Comparison of ENCODE assay signal across 7 cellular contexts in the genomic region with DNA sequence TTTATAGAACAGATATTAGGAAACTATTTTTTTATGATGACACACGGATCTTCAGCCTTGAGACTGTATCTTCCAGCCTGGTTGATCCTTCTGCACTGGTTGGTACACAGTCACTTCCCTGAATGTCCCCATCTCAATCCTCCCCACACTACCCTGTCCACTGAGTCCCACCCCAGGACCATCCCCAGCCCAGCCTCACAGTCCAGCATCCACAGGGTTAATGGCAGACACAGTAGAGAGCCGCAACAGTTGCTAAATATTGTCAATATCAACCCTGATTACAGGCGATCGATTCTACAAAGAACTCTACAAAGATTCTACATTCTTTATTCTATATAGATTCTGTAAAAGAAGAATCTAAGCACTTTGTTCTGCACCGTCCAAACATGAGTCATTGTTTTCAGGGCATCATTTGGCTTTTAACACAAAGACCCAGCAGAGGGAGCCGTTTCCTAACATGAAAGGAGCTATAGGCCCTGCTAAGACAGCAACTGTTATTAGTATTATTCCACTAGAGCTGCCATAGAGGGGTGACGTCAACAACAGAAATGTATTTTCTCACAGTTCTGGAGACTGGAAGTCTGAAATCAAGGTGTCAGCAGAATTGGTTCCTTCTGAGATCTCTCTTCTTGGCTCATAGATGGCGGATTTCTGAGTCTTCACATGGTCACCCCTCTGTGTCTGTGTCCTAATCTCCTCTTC. TPM values are rescaled to one million over a fixed set of nuclear protein-coding genes. Genes with fewer than 3 reads are reported as not detected.
DNase-seq lines count a peak whose midpoint lies in the region; ATAC-seq, FAIRE-seq and TF ChIP-seq lines count a peak whose summit lies in the region.

No MANE protein-coding gene starts in this region.

- H3K4me1 Mint-ChIP-seq in T-helper 17 cell, result peaks cover 28% of the 10 kb centered on the region

- H3K4me3 ChIP-seq in ascending aorta (no peak overlapping the region), small intestine (ENCODE audit: low read depth in 1 of 2, low read length in 2 of 2) (no peak overlapping the region)

- ATAC-seq in HG02870 (IDR thresholded peaks at IDR 0.05; ENCODE audit: unreplicated experiment), result peak; percentile 79
- ATAC-seq in T-helper 17 cell, result peak; percentile 96

- H3K27ac Mint-ChIP-seq in T-helper 17 cell, result peak overlapping the region; percentile 61

- H3K27ac ChIP-seq in ascending aorta (no peak overlapping the region), small intestine (ENCODE audit: low read depth in 1 of 2, low read length in 1 of 2) (peak overlapping the region in 1 of 2 donors; percentile 15)

- H3K27me3 Mint-ChIP-seq in T-helper 17 cell, result no peaks in the 10 kb centered on the region

- peak; percentile 76 for TF ChIP-seq CTCF in GM13977 (IDR thresholded peaks at IDR 0.05; ENCODE audit: extremely low read depth, insufficient read depth, missing control alignments)
- peak; percentile 60 to 85 (median 75) for TF ChIP-seq CTCF in ascending aorta (IDR thresholded peaks at IDR 0.05)

- peak; percentile 76 for DNase-seq in GM13977 (ENCODE audit: low spot score)
- peak; percentile 97 for DNase-seq in NCI-H1694 treated with DMSO at 0.1 percent for 48 hours (lab: John Stamatoyannopoulos, UW)
- DNase-seq in T-helper 17 cell, result peak; percentile 34 to 70 (median 60)
- peak in 1 of 2 donors; percentile 93 for DNase-seq in ascending aorta (ENCODE audit: low spot score in 2 of 2)
- DNase-seq in hippocampal formation (lab: John Stamatoyannopoulos, UW), result peak; percentile 65 to 96
- peak; percentile 96 for DNase-seq in small intestine

- H3K36me3 ChIP-seq in ascending aorta (no peaks in the 10 kb centered on the region), small intestine (ENCODE audit: control insufficient read depth in 2 of 2, insufficient read depth in 2 of 2, low read length in 2 of 2) (no peaks in the 10 kb centered on the region)

- no peaks in the 10 kb centered on the region for H3K27me3 ChIP-seq in ascending aorta
- H3K27me3 ChIP-seq in small intestine (ENCODE audit: control insufficient read depth in 2 of 2, insufficient read depth in 2 of 2, low read length in 2 of 2), result no peaks in the 10 kb centered on the region

- no peaks in the 10 kb centered on the region for H3K9me3 ChIP-seq in T-helper 17 cell (ENCODE audit: control insufficient read depth, low read length, poor library complexity, severe bottlenecking)
- no peaks in the 10 kb centered on the region for H3K9me3 ChIP-seq in ascending aorta
- no peaks in the 10 kb centered on the region for H3K9me3 ChIP-seq in small intestine (ENCODE audit: control insufficient read depth, low read depth)

- in situ Hi-C loops in GM13977 (cut with MboI; ENCODE audit: low pct_unique_long_range_greater_than_20kb, low sequenced_read_pairs, unreplicated experiment), result loop anchor here (5.0 kb wide), 2 partner anchors 243 to 362 kb away; no protein-coding TSS in a partner anchor

- intact Hi-C loops in ascending aorta (cut with DNase I), result loop anchor here (1.0 to 5.0 kb wide), 6 partner anchors 30 to 246 kb away; a partner anchor contains a TSS

- H3K4me3 Mint-ChIP-seq in T-helper 17 cell, result no peak overlapping the region

- FAIRE-seq in small intestine (lab: Jason Lieb, UNC), result no peak

- no peaks in the 10 kb centered on the region for H3K36me3 Mint-ChIP-seq in T-helper 17 cell (ENCODE audit: low read depth)

- WGBS in small intestine, 3 donors, result 18 to 20% (median 20%) methylated on average over 8 of the region's 8 CpGs

- H3K4me1 ChIP-seq in ascending aorta (peaks cover 2 to 6% of the 10 kb centered on the region in 2 donors), small intestine (ENCODE audit: control insufficient read depth in 2 of 2, insufficient read depth in 1 of 2, low read depth in 1 of 2, low read length in 1 of 2) (peaks cover 7 to 10% of the 10 kb centered on the region in 2 donors)

RNA-seq across cellular contexts. Expression of a gene that starts 30.1 kb away (rescaled TPM):
- 10 to 100 TPM; 40.5 to 48.1 TPM for total RNA-seq in T-helper 17 cell
- total RNA-seq in ascending aorta, result 30.3 TPM
- 10 to 100 TPM in 2 of 3 donors, 1 to 10 TPM in 1; 4.9 to 15.8 (median 12.7) TPM for polyA plus RNA-seq in small intestine
